In genomic region chr1:75725256-75725655, GRCh38 we compare ENCODE assay signal across 8 cellular contexts.
DNase-seq lines count a peak whose midpoint lies in the region; ATAC-seq lines count a peak whose summit lies in the region.

No MANE protein-coding gene starts in this region.

- H3K36me3 Mint-ChIP-seq in activated naive CD4-positive, alpha-beta T cell treated with anti-CD3 and anti-CD28 coated beads, Interleukin-2, amount 50 U/mL, for 24 hours: no peaks in the 10 kb centered on the region
- peaks cover 3% of the 10 kb centered on the region for H3K36me3 Mint-ChIP-seq in activated naive CD8-positive, alpha-beta T cell treated with anti-CD3 and anti-CD28 coated beads, Interleukin-2, amount 50 U/mL, for 24 hours (ENCODE audit: low read depth)

- no peaks in the 10 kb centered on the region for H3K27me3 Mint-ChIP-seq in activated naive CD4-positive, alpha-beta T cell treated with anti-CD3 and anti-CD28 coated beads, Interleukin-2, amount 50 U/mL, for 24 hours
- no peaks in the 10 kb centered on the region for H3K27me3 Mint-ChIP-seq in activated naive CD8-positive, alpha-beta T cell treated with anti-CD3 and anti-CD28 coated beads, Interleukin-2, amount 50 U/mL, for 24 hours

- H3K4me1 Mint-ChIP-seq in activated naive CD4-positive, alpha-beta T cell treated with anti-CD3 and anti-CD28 coated beads, Interleukin-2, amount 50 U/mL, for 24 hours: peaks cover 43% of the 10 kb centered on the region
- H3K4me1 Mint-ChIP-seq in activated naive CD8-positive, alpha-beta T cell treated with anti-CD3 and anti-CD28 coated beads, Interleukin-2, amount 50 U/mL, for 24 hours: peaks cover 44% of the 10 kb centered on the region

- peak overlapping the region; percentile 98 for H3K27ac Mint-ChIP-seq in activated naive CD4-positive, alpha-beta T cell treated with anti-CD3 and anti-CD28 coated beads, Interleukin-2, amount 50 U/mL, for 24 hours
- H3K27ac Mint-ChIP-seq in activated naive CD8-positive, alpha-beta T cell treated with anti-CD3 and anti-CD28 coated beads, Interleukin-2, amount 50 U/mL, for 24 hours: peak overlapping the region; percentile 96

- H3K9me3 Mint-ChIP-seq in activated naive CD4-positive, alpha-beta T cell treated with anti-CD3 and anti-CD28 coated beads, Interleukin-2, amount 50 U/mL, for 24 hours: no peaks in the 10 kb centered on the region
- H3K9me3 Mint-ChIP-seq in activated naive CD8-positive, alpha-beta T cell treated with anti-CD3 and anti-CD28 coated beads, Interleukin-2, amount 50 U/mL, for 24 hours: no peaks in the 10 kb centered on the region

- ATAC-seq in activated naive CD8-positive, alpha-beta T cell treated with anti-CD3 and anti-CD28 coated beads, Interleukin-2, amount 50 U/mL, for 24 hours: no peak
- ATAC-seq in GM19035 (IDR thresholded peaks at IDR 0.05; ENCODE audit: unreplicated experiment): no peak

- no peak for DNase-seq in activated naive CD4-positive, alpha-beta T cell (lab: John Stamatoyannopoulos, UW)
- DNase-seq in activated naive CD8-positive, alpha-beta T cell treated with anti-CD3 and anti-CD28 coated beads, Interleukin-2, amount 50 U/mL, for 24 hours: no peak
- DNase-seq in iris pigment epithelial cell (ENCODE audit: low read depth): peak; percentile 45
- peak; percentile 74 for DNase-seq in superior temporal gyrus (ENCODE audit: extremely low spot score)
- no peak for DNase-seq in UCSD-AML1 (lab: John Stamatoyannopoulos, UW; ENCODE audit: unreplicated experiment)
- DNase-seq in NCI-H446 (lab: John Stamatoyannopoulos, UW): no peak

- H3K4me3 Mint-ChIP-seq in activated naive CD4-positive, alpha-beta T cell treated with anti-CD3 and anti-CD28 coated beads, Interleukin-2, amount 50 U/mL, for 24 hours: peak overlapping the region; percentile 99
- H3K4me3 Mint-ChIP-seq in activated naive CD8-positive, alpha-beta T cell treated with anti-CD3 and anti-CD28 coated beads, Interleukin-2, amount 50 U/mL, for 24 hours: peak overlapping the region; percentile 98

Comparison
In these comparisons a context has a peak if more than half of its experiments do, and no peak if none do; other contexts are left out.
1. DNase-seq: peak in iris pigment epithelial cell (single experiment) and superior temporal gyrus (single experiment); none in activated naive CD4-positive, alpha-beta T cell (0 of 4), activated naive CD8-positive, alpha-beta T cell treated with anti-CD3 and anti-CD28 coated beads, Interleukin-2, amount 50 U/mL, for 24 hours (single experiment), UCSD-AML1 (single experiment) and NCI-H446 (0 of 2).